ENCODE assay signal across 8 cellular contexts in the genomic region with DNA sequence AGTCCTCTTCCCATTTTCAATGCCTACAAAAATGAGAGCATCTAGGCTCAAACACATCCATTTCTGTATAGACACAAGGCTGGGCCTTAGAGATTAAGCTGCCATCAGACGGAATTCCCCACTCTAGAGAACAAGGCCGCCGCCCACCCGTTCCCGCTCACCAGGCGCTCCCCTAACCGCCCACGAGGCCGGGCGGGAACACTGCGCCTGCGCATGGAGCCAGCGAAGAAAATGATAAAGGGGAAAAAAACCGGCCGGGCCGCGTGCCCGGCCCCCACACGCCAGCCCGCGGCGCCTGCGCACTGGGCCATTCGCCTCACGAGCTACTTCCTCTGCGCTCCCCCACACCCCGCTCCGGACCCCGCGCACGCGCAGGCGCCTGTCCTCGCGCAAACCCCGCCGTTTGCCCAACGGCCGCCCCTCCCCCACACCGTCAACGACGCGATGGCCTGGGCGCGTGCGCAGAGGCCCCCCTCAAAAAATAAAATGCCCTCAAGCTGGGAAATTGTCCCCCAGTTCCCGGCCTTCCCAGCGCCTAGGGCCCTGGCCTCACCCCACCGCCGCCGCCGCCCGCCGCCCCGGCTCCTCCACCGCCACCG. TPM values are rescaled to one million over a fixed set of nuclear protein-coding genes. Genes with fewer than 3 reads are reported as not detected.
A peak's percentile ranks its signal among the peaks of the same experiment; 100 is the strongest.
DNase-seq lines count a peak whose midpoint lies in the region; ATAC-seq and TF ChIP-seq lines count a peak whose summit lies in the region.

No MANE protein-coding gene starts in this region.

- H3K4me1 ChIP-seq in left lung: peaks cover 20 to 51% of the 10 kb centered on the region in 2 donors

- intact Hi-C loops in left lung (cut with DNase I): no loop called here

- H3K4me3 ChIP-seq in left lung: peak overlapping the region; percentile 85

- no peaks in the 10 kb centered on the region for H3K27me3 ChIP-seq in left lung

- H3K9me3 ChIP-seq in left lung: no peaks in the 10 kb centered on the region

- DNase-seq in 8988T (peak; percentile 100), NCI-H748 treated with DMSO at 0.1 percent for 48 hours (lab: John Stamatoyannopoulos, UW) (peak; percentile 95), dedifferentiated amniotic fluid mesenchymal stem cell (ENCODE audit: extremely low spot score) (peak; percentile 94), left lung (peak; percentile 98 to 99)
- DNase-seq in activated CD4-positive, alpha-beta T cell treated with anti-CD3 and anti-CD28 coated beads, Interleukin-2, amount 50 U/mL, for 24 hours (ENCODE audit: low read depth in 1 of 2, low spot score in 1 of 2): peak; percentile 97 to 99
- DNase-seq in stimulated activated CD4-positive, alpha-beta T cell treated with anti-CD3 and anti-CD28 coated beads, Interleukin-2, amount 100 ng/mL, for 24 hours: peak; percentile 99

- peaks cover 19 to 37% of the 10 kb centered on the region in 2 donors for H3K36me3 ChIP-seq in left lung

- peak overlapping the region; percentile 100 for H3K27ac ChIP-seq in left lung

- no peak for TF ChIP-seq CTCF in left lung (IDR thresholded peaks at IDR 0.05)

- ATAC-seq in GM18909 (IDR thresholded peaks at IDR 0.05; ENCODE audit: poor library complexity, unreplicated experiment) (peak; percentile 24), HG03571 (IDR thresholded peaks at IDR 0.05; ENCODE audit: unreplicated experiment) (peak; percentile 15), left lung (peak; percentile 48)

RNA-seq across cellular contexts. Expression of a gene that starts 0.5 kb away (rescaled TPM):
- total RNA-seq in left lung: 100 to 1,000 TPM; 252 to 321 TPM

RNA-seq across cellular contexts. Expression of a gene that starts 17.7 kb away (rescaled TPM):
- total RNA-seq in left lung: 100 to 1,000 TPM; 154 to 185 TPM

RNA-seq across cellular contexts. Expression of a gene that starts 28.8 kb away (rescaled TPM):
- 10 to 100 TPM in 1 of 2 donors, 1 to 10 TPM in 1; 8.6 to 10.8 TPM for total RNA-seq in left lung

RNA-seq across cellular contexts. Expression of a gene that starts 36.5 kb away (rescaled TPM):
- 1 to 10 TPM in 1 of 2 donors, under 1 TPM in 1; 0.64 to 1.5 TPM for total RNA-seq in left lung

RNA-seq across cellular contexts. Expression of a gene that starts 50.2 kb away (rescaled TPM):
- 10 to 100 TPM; 52.1 to 53.9 TPM for total RNA-seq in left lung

Comparison
In these comparisons a context has a peak if more than half of its experiments do, and no peak if none do; other contexts are left out.
1. Peak in every context shown above with its lines: DNase-seq, ATAC-seq, H3K4me3 ChIP-seq and H3K27ac ChIP-seq.